Comparison of ENCODE assay signal across 1 cellular context in the genomic region with DNA sequence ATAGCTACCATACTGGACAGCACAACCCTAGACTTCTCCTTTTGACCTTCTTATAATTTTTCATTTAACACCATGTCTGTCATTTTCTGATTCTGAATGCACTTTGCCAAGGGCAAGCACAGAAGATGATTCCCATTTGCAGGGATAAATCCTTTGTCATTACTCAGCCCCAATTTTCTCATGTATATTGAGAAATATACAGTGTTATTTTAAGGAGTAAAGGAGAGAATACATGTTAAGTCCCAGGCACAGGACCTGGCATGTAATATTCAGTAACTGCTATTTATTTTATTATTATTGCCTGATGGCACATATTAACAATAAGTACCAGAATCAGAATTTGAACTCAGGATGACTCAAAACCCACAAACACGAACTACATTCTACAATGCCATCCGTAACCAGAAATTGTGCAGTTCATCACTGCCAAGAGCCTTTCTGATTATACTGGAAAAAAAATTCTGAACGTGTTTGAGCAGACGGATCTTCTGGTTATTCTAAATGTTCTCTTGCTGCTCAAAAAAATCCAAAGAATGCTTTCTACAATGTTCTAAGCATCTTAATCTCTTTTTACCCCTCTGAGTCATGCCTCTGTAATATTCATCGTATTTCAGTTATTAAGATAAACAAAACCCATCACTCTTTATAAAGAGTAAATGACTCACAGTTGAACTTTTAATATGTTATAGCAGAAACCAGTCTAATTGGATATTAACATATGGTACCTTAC.
TF ChIP-seq lines count a peak whose summit lies in the region.

No MANE protein-coding gene starts in this region.

TF ChIP-seq in SK-N-SH, 30 proteins besides CTCF, POLR2A, EP300 and RAD21 (continued from another document):
- peak; percentile 62; the same call in 1 of the 2 replicates for TF ChIP-seq FOXM1 (IDR thresholded peaks at IDR 0.05; ENCODE audit: low read depth)
- peak; percentile 47; the same call in 1 of the 2 replicates for TF ChIP-seq POLR2AphosphoS5 (IDR thresholded peaks at IDR 0.05; ENCODE audit: low read depth, low read length)
- TF ChIP-seq, protein P1, sequence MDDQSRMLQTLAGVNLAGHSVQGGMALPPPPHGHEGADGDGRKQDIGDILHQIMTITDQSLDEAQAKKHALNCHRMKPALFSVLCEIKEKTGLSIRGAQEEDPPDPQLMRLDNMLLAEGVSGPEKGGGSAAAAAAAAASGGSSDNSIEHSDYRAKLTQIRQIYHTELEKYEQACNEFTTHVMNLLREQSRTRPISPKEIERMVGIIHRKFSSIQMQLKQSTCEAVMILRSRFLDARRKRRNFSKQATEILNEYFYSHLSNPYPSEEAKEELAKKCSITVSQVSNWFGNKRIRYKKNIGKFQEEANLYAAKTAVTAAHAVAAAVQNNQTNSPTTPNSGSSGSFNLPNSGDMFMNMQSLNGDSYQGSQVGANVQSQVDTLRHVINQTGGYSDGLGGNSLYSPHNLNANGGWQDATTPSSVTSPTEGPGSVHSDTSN (IDR thresholded peaks at IDR 0.05): peak; percentile 84
- peak; percentile 85 for TF ChIP-seq TCF12 (IDR thresholded peaks at IDR 0.05)
- TF ChIP-seq RXRA (IDR thresholded peaks at IDR 0.05; ENCODE audit: borderline replicate concordance, low read depth): peak; percentile 82; the same call in 1 of the 2 replicates
